Comparison of ENCODE assay signal across 8 cellular contexts in the genomic region with DNA sequence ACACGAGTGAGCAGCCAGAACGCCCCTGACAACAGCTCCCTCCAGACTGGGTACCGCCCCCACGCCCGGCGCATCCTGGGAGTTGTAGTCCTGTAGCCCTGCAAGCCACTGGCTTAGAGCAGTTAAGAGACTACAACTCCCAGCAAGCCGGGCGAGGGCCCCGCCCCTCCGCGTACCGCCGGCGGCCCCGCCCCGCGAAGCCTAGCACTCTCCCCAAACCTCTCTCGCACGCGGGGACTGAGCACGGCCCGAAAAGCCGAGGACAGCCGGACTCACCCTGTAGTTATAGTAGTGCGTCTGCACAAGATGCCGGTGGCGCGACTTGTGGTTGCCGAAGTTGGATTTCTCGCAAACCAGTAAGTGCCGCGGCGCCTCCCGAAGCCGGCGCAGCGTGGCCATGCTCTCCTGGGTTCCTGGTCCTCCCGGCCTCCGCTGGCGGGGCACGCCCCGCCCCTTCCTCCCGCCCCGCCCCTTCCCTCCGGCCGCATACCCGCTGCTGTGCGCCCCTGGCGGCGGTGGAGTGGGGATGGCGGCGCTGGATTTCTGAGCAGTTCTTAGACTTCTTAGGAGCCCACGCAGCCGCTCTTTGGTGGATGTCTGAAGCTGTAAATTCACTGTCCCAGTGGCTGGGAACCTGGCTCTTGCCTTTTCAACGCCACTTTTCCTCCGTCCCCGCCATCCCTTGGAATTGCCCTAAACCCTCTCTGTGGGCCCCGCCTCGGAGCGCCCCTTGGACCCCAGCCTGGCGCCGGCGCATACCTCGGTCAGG. TPM values are rescaled to one million over a fixed set of nuclear protein-coding genes. Genes with fewer than 3 reads are reported as not detected.
DNase-seq lines count a peak whose midpoint lies in the region; ATAC-seq, FAIRE-seq and TF ChIP-seq lines count a peak whose summit lies in the region.

A gene with protein sequence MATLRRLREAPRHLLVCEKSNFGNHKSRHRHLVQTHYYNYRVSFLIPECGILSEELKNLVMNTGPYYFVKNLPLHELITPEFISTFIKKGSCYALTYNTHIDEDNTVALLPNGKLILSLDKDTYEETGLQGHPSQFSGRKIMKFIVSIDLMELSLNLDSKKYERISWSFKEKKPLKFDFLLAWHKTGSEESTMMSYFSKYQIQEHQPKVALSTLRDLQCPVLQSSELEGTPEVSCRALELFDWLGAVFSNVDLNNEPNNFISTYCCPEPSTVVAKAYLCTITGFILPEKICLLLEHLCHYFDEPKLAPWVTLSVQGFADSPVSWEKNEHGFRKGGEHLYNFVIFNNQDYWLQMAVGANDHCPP (minus strand): TSS at position 434 of the 769 bp plus-strand sequence. CDS start 35 bp downstream, at position 399.

- ATAC-seq in GM19025 (IDR thresholded peaks at IDR 0.05; ENCODE audit: low read depth, unreplicated experiment) (peak; percentile 94), HG03342 (IDR thresholded peaks at IDR 0.05; ENCODE audit: unreplicated experiment) (peak; percentile 95)

- H3K4me1 ChIP-seq in kidney (ENCODE audit: control insufficient read depth in 1 of 2, insufficient read depth in 1 of 2, low read depth in 1 of 2, low read length in 2 of 2): no peaks in the 10 kb centered on the region

- intact Hi-C loops in kidney (cut with DNase I): no loop called here

- DNase-seq in AG20443 (ENCODE audit: low spot score): peak; percentile 97
- DNase-seq in NCI-H345 treated with DMSO at 0.1 percent for 48 hours (lab: John Stamatoyannopoulos, UW; ENCODE audit: unreplicated experiment): peak; percentile 37
- DNase-seq in activated CD4-positive, CD25-positive, alpha-beta regulatory T cell treated with anti-CD3 and anti-CD28 coated beads, Interleukin-2, amount 50 U/mL, for 72 hours: peak; percentile 99
- peak; percentile 77 to 94 for DNase-seq in cerebellar nuclear complex (lab: John Stamatoyannopoulos, UW)
- DNase-seq in kidney: peak; percentile 98
- peak; percentile 99 for DNase-seq in stimulated activated CD4-positive, alpha-beta T cell treated with anti-CD3 and anti-CD28 coated beads, Interleukin-15, amount 100 ng/mL, for 24 hours

- H3K9me3 ChIP-seq in kidney (ENCODE audit: control insufficient read depth in 1 of 2, low read length in 2 of 2): no peaks in the 10 kb centered on the region

- H3K27ac ChIP-seq in kidney (ENCODE audit: low read depth in 2 of 2, low read length in 2 of 2): peak within 1 kb of the TSS; percentile 72 to 85

- no peak for FAIRE-seq in kidney (lab: Jason Lieb, UNC)

- peak; percentile 69 for TF ChIP-seq CTCF in kidney (IDR thresholded peaks at IDR 0.05; ENCODE audit: borderline replicate concordance, extremely low read depth, insufficient read depth)

- no peaks in the 10 kb centered on the region for H3K36me3 ChIP-seq in kidney (ENCODE audit: control insufficient read depth in 1 of 2, insufficient read depth in 2 of 2, low read length in 2 of 2)

- peak within 1 kb of the TSS; percentile 74 to 89 for H3K9ac ChIP-seq in kidney (ENCODE audit: low read length in 2 of 2)

- H3K4me3 ChIP-seq in kidney (ENCODE audit: low read length in 2 of 2): peak within 1 kb of the TSS; percentile 88

RNA-seq across cellular contexts. Expression of the gene that starts here (rescaled TPM):
- total RNA-seq in kidney: 3.7 TPM
- polyA plus RNA-seq in kidney (ENCODE audit: insufficient read depth, low read depth, low replicate concordance): 7.4 TPM

Comparison
In these comparisons a context has a peak if more than half of its experiments do, and no peak if none do; other contexts are left out.
1. Peak in every context shown above with its lines: DNase-seq, ATAC-seq, H3K4me3 ChIP-seq and H3K27ac ChIP-seq.
2. DNase-seq: peak in every context shown above with its lines; median percentile 99 in activated CD4-positive, CD25-positive, alpha-beta regulatory T cell treated with anti-CD3 and anti-CD28 coated beads, Interleukin-2, amount 50 U/mL, for 72 hours; 99 in stimulated activated CD4-positive, alpha-beta T cell treated with anti-CD3 and anti-CD28 coated beads, Interleukin-15, amount 100 ng/mL, for 24 hours; 98 in kidney; 97 in AG20443; 86 in cerebellar nuclear complex; 37 in NCI-H345 treated with DMSO at 0.1 percent for 48 hours.